Comparison of ENCODE assay signal across 8 cellular contexts in genomic region chr3:120348981-120349818, GRCh38. TPM values are rescaled to one million over a fixed set of nuclear protein-coding genes. Genes with fewer than 3 reads are reported as not detected.
DNase-seq lines count a peak whose midpoint lies in the region; ATAC-seq and TF ChIP-seq lines count a peak whose summit lies in the region.

Gene LRRC58 (minus strand): TSS chr3:120349354. CDS start chr3:120349243, 111 bp downstream.

- DNase-seq in 8988T (peak; percentile 74), NCI-H2081 (lab: John Stamatoyannopoulos, UW) (peak; percentile 94 to 96), T1000 (lab: John Stamatoyannopoulos, UW) (peak; percentile 84), astrocyte of the spinal cord (ENCODE audit: low read depth, low spot score) (peak; percentile 95), hypothalamus (lab: John Stamatoyannopoulos, UW) (peak; percentile 37 to 96 (median 85)), sciatic nerve (ENCODE audit: low spot score) (peak; percentile 92)

- peak within 1 kb of the TSS; percentile 75 for H3K4me3 ChIP-seq in astrocyte of the spinal cord (ENCODE audit: low read depth, low read length)

- peak; percentile 31 for TF ChIP-seq CTCF in astrocyte of the spinal cord (IDR thresholded peaks at IDR 0.05; ENCODE audit: low read depth, low read length)

- peak; percentile 80 for ATAC-seq in GM18519 (IDR thresholded peaks at IDR 0.05; ENCODE audit: low FRiP score, unreplicated experiment)
- ATAC-seq in HG03045 (IDR thresholded peaks at IDR 0.05; ENCODE audit: unreplicated experiment): peak; percentile 91
- ATAC-seq in sciatic nerve: peak; percentile 98

- intact Hi-C loops in sciatic nerve (cut with DNase I): no loop called here

- in situ Hi-C loops in astrocyte of the spinal cord (cut with HindIII; ENCODE audit: low sequenced_read_pairs): no loop called here

RNA-seq across cellular contexts. Expression of gene LRRC58, which starts in this region (rescaled TPM):
- 24.3 TPM for total RNA-seq in sciatic nerve

Comparison
In these comparisons a context has a peak if more than half of its experiments do, and no peak if none do; other contexts are left out.
1. Peak in every context shown above with its lines: DNase-seq, ATAC-seq and H3K4me3 ChIP-seq.